In the genomic region with DNA sequence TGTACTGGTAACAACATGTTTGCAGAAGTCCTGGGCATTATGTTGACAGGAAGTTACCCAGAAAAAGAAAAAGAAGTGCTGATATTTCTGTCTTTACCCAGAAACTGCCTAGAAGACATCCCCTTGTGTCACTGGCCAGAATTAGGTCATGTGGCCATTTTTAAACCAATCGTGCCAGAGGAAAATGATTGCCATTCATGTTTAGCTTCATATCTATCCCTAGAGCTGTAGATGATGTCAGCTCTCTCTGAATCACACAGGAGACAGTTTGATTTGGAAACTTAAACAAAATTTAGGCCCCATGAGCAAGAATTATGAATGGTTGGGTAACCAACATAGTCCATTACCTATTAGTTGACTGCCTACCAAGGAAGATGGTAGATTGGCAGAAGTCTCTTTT, we compare ENCODE assay signal across 24 cellular contexts.
"Had no signal": no experiment of that assay in that cellular context is flagged by ENCODE, and none has a peak within 500 bp of the region (broad histone marks: within the 10 kb centered on the region; RNA-seq: fewer than 3 reads in every experiment).

No MANE protein-coding gene starts in this region.

- H3K27ac ChIP-seq: brain microvascular endothelial cell, KMS-11 had no signal

- H3K4me3 ChIP-seq: MG63 had no signal

- DNase-seq: activated CD4-positive, alpha-beta T cell treated with anti-CD3 and anti-CD28 coated beads for 48 hours; activated CD4-positive, alpha-beta T cell treated with anti-CD3 and anti-CD28 coated beads, Interleukin-2, amount 50 U/mL, for 4 hours; activated CD4-positive, CD25-positive, alpha-beta regulatory T cell treated with anti-CD3 and anti-CD28 coated beads, Interleukin-2, amount 50 U/mL, for 72 hours; activated CD8-positive, alpha-beta memory T cell treated with anti-CD3 and anti-CD28 coated beads, Interleukin-2, amount 50 U/mL, for 48 hours; activated CD8-positive, alpha-beta T cell treated with anti-CD3 and anti-CD28 coated beads, Interleukin-2, amount 10 ng/mL, durations not matched to agents 7 days and 5 days; activated gamma-delta T cell; activated naive CD4-positive, alpha-beta T cell treated with anti-CD3 and anti-CD28 coated beads for 36 hours; activated T-cell treated with anti-CD3 and anti-CD28 coated beads, Interleukin-2, amount 50 U/mL, for 1 hour; amygdala; brain microvascular endothelial cell; caudate nucleus; MG63; MV-4-11; NCI-H1105; NCI-H1436; NCI-H1694 treated with DMSO at 0.1 percent for 48 hours; NCI-H2081; NCI-H446; NCI-H524; SHP77 treated with DMSO at 0.1 percent for 48 hours had no signal

- H3K36me3 ChIP-seq: brain microvascular endothelial cell had no signal

- H3K27me3 ChIP-seq: brain microvascular endothelial cell, MG63 had no signal

- H3K27ac Mint-ChIP-seq: activated CD8-positive, alpha-beta T cell treated with anti-CD3 and anti-CD28 coated beads, Interleukin-2, amount 10 ng/mL, durations not matched to agents 7 days and 5 days; activated naive CD4-positive, alpha-beta T cell treated with anti-CD3 and anti-CD28 coated beads for 36 hours; activated naive CD8-positive, alpha-beta T cell; T-helper 1 cell treated with Interleukin-12 subunit alpha and Interleukin-12 subunit beta and Interleukin-4 antibody, amounts not matched to agents 30 μg/mL and 1 μg/mL, for 36 hours; WTC11 had no signal

- H3K9me3 Mint-ChIP-seq: activated naive CD4-positive, alpha-beta T cell treated with anti-CD3 and anti-CD28 coated beads for 36 hours; T-helper 1 cell treated with Interleukin-12 subunit alpha and Interleukin-12 subunit beta and Interleukin-4 antibody, amounts not matched to agents 30 μg/mL and 1 μg/mL, for 36 hours had no signal

- ATAC-seq: activated CD8-positive, alpha-beta T cell treated with anti-CD3 and anti-CD28 coated beads, Interleukin-2, amount 10 ng/mL, durations not matched to agents 7 days and 5 days; WTC11 had no signal

- H3K4me2 ChIP-seq: KMS-11 had no signal

- H3K36me3 Mint-ChIP-seq: activated naive CD8-positive, alpha-beta T cell; WTC11 had no signal

- H3K9ac ChIP-seq: KMS-11 had no signal

- H3K4me3 Mint-ChIP-seq: activated CD8-positive, alpha-beta T cell treated with anti-CD3 and anti-CD28 coated beads, Interleukin-2, amount 10 ng/mL, durations not matched to agents 7 days and 5 days; activated naive CD4-positive, alpha-beta T cell treated with anti-CD3 and anti-CD28 coated beads for 36 hours; activated naive CD8-positive, alpha-beta T cell; T-helper 1 cell treated with Interleukin-12 subunit alpha and Interleukin-12 subunit beta and Interleukin-4 antibody, amounts not matched to agents 30 μg/mL and 1 μg/mL, for 36 hours; WTC11 had no signal
